Comparison of ENCODE assay signal across 1 cellular context in genomic region chr21:45308211-45309068, GRCh38.
TF ChIP-seq lines count a peak whose summit lies in the region.

No MANE protein-coding gene starts in this region.

TF ChIP-seq in HepG2, 621 proteins besides CTCF, POLR2A, EP300 and RAD21 (continued from another document and continues in another):
- TF ChIP-seq AKNA (CRISPR knock-in tag; IDR thresholded peaks at IDR 0.05; ENCODE audit: borderline replicate concordance) (no peak), HDAC2 (CRISPR knock-in tag; IDR thresholded peaks at IDR 0.05) (peak; percentile 92), CBX2 (IDR thresholded peaks at IDR 0.05; ENCODE audit: low read depth, low read length) (no peak), CBX2 (CRISPR knock-in tag; IDR thresholded peaks at IDR 0.05; ENCODE audit: low read depth) (no peak), ZNF263 (CRISPR knock-in tag; IDR thresholded peaks at IDR 0.05) (peak; percentile 28; the same call in 1 of the 2 replicates), ZNF12 (CRISPR knock-in tag; IDR thresholded peaks at IDR 0.05) (no peak; the same call in 1 of the 2 replicates), IKZF1 (IDR thresholded peaks at IDR 0.05) (no peak), ZBTB44 (CRISPR knock-in tag; IDR thresholded peaks at IDR 0.05) (no peak), PRMT3 (CRISPR knock-in tag; IDR thresholded peaks at IDR 0.05; ENCODE audit: borderline replicate concordance, low read depth) (no peak), CREM (IDR thresholded peaks at IDR 0.05) (peak; percentile 43; the same call in 1 of the 2 replicates), CREM (CRISPR knock-in tag; IDR thresholded peaks at IDR 0.05) (no peak), FOXO1 (CRISPR knock-in tag; IDR thresholded peaks at IDR 0.05) (peak; percentile 93), ZNF547 (CRISPR knock-in tag; IDR thresholded peaks at IDR 0.05) (peak; percentile 67; the same call in 1 of the 2 replicates), ZNF232 (CRISPR knock-in tag; IDR thresholded peaks at IDR 0.05; ENCODE audit: borderline replicate concordance) (peak; percentile 84; the same call in 1 of the 2 replicates), ZNF616 (CRISPR knock-in tag; IDR thresholded peaks at IDR 0.05; ENCODE audit: low read depth) (0 out of 2 replicates have a peak, but pooled peaks have one; percentile 35), ZNF329 (CRISPR knock-in tag; IDR thresholded peaks at IDR 0.05; ENCODE audit: low read depth) (0 out of 2 replicates have a peak, but pooled peaks have one; percentile 73), ZNF737 (CRISPR knock-in tag; IDR thresholded peaks at IDR 0.05; ENCODE audit: borderline replicate concordance) (no peak; the same call in 1 of the 2 replicates), CHCHD3 (CRISPR knock-in tag; IDR thresholded peaks at IDR 0.05) (0 out of 2 replicates have a peak, but pooled peaks have one; percentile 28), ZNF264 (CRISPR knock-in tag; IDR thresholded peaks at IDR 0.05) (peak; percentile 56; the same call in 1 of the 2 replicates), PRDM10 (CRISPR knock-in tag; IDR thresholded peaks at IDR 0.05; ENCODE audit: low read depth) (peak; percentile 36; the same call in 1 of the 2 replicates), ZNF891 (CRISPR knock-in tag; IDR thresholded peaks at IDR 0.05) (no peak), POLR2G (IDR thresholded peaks at IDR 0.05; ENCODE audit: low read depth, low read length) (peak; percentile 79), ZFYVE20 (CRISPR knock-in tag; IDR thresholded peaks at IDR 0.05; ENCODE audit: borderline replicate concordance, low read depth) (no peak), PCBP2 (optimal IDR thresholded peaks at IDR 0.05; ENCODE audit: low read depth, low read length, poor library complexity, severe bottlenecking) (no peak), NFATC3 (CRISPR knock-in tag; IDR thresholded peaks at IDR 0.05) (no peak), KMT2A (CRISPR knock-in tag; IDR thresholded peaks at IDR 0.05) (no peak), ZSCAN29 (CRISPR knock-in tag; conservative IDR thresholded peaks at IDR 0.05) (peak; percentile 77; the same call in 1 of the 2 replicates), ETV6 (CRISPR knock-in tag; conservative IDR thresholded peaks at IDR 0.05) (no peak), ZGPAT (CRISPR knock-in tag; IDR thresholded peaks at IDR 0.05) (peak; percentile 79; the same call in 1 of the 2 replicates), BHLHE40 (IDR thresholded peaks at IDR 0.05; ENCODE audit: low read length) (no peak; the same call in 1 of the 2 replicates), SOX5 (CRISPR knock-in tag; IDR thresholded peaks at IDR 0.05; ENCODE audit: borderline replicate concordance) (peak; percentile 77), EHMT2 (IDR thresholded peaks at IDR 0.05; ENCODE audit: borderline replicate concordance, low read depth, low read length) (no peak), MED8 (CRISPR knock-in tag; IDR thresholded peaks at IDR 0.05; ENCODE audit: insufficient replicate concordance) (peak; percentile 79), ETV5 (CRISPR knock-in tag; IDR thresholded peaks at IDR 0.05; ENCODE audit: borderline replicate concordance) (peak; percentile 64), HMGXB4 (CRISPR knock-in tag; IDR thresholded peaks at IDR 0.05; ENCODE audit: borderline replicate concordance in 1 of 2, low read depth in 1 of 2) (peak; percentile 65 to 91; a peak in 3 of 4 replicates), HIVEP1 (CRISPR knock-in tag; IDR thresholded peaks at IDR 0.05) (peak; percentile 92), TEAD3 (CRISPR knock-in tag; optimal IDR thresholded peaks at IDR 0.05; ENCODE audit: borderline replicate concordance) (peak; percentile 60), CHD2 (IDR thresholded peaks at IDR 0.05; ENCODE audit: low read depth, low read length) (no peak), ZNF614 (CRISPR knock-in tag; IDR thresholded peaks at IDR 0.05; ENCODE audit: borderline replicate concordance) (no peak), ARNTL (CRISPR knock-in tag; IDR thresholded peaks at IDR 0.05) (peak; percentile 72; the same call in 1 of the 2 replicates), THRA (CRISPR knock-in tag; IDR thresholded peaks at IDR 0.05; ENCODE audit: borderline replicate concordance) (peak; percentile 20; the same call in 1 of the 2 replicates), POGZ (CRISPR knock-in tag; IDR thresholded peaks at IDR 0.05) (peak; percentile 71)
- TF ChIP-seq, protein P1, sequence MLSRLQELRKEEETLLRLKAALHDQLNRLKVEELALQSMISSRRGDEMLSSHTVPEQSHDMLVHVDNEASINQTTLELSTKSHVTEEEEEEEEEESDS (CRISPR knock-in tag; IDR thresholded peaks at IDR 0.05; ENCODE audit: borderline replicate concordance), result no peak
- TF ChIP-seq, protein P2, sequence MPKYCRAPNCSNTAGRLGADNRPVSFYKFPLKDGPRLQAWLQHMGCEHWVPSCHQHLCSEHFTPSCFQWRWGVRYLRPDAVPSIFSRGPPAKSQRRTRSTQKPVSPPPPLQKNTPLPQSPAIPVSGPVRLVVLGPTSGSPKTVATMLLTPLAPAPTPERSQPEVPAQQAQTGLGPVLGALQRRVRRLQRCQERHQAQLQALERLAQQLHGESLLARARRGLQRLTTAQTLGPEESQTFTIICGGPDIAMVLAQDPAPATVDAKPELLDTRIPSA (CRISPR knock-in tag; IDR thresholded peaks at IDR 0.05; ENCODE audit: borderline replicate concordance), result no peak
- TF ChIP-seq, protein P3, sequence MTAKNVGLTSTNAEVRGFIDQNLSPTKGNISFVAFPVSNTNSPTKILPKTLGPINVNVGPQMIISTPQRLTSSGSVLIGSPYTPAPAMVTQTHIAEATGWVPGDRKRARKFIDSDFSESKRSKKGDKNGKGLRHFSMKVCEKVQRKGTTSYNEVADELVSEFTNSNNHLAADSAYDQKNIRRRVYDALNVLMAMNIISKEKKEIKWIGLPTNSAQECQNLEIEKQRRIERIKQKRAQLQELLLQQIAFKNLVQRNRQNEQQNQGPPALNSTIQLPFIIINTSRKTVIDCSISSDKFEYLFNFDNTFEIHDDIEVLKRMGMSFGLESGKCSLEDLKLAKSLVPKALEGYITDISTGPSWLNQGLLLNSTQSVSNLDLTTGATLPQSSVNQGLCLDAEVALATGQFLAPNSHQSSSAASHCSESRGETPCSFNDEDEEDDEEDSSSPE (CRISPR knock-in tag; IDR thresholded peaks at IDR 0.05), result peak; percentile 16; the same call in 1 of the 2 replicates
